ENCODE assay signal across 20 cellular contexts in genomic region chr11:9761441-9761945, GRCh38.
"Had no signal": no experiment of that assay in that cellular context is flagged by ENCODE, and none has a peak within 500 bp of the region (broad histone marks: within the 10 kb centered on the region; RNA-seq: fewer than 3 reads in every experiment).

No MANE protein-coding gene starts in this region.

- ATAC-seq: activated CD8-positive, alpha-beta T cell treated with anti-CD3 and anti-CD28 coated beads, Interleukin-2, amount 10 ng/mL, durations not matched to agents 7 days and 5 days; natural killer cell; right cardiac atrium; SK-N-SH treated with all-trans-retinoic acid at 6 μM for 48 hours; stimulated activated naive CD8-positive, alpha-beta T cell treated with anti-CD3 and anti-CD28 coated beads, Interleukin-15, Interleukin-2, amounts not matched to agents 100 U/mL and 50 U/mL, for 24 hours; upper lobe of right lung; WTC11 had no signal

- H3K36me3 Mint-ChIP-seq: natural killer cell, WTC11 had no signal

- H3K4me3 Mint-ChIP-seq: activated CD8-positive, alpha-beta T cell treated with anti-CD3 and anti-CD28 coated beads, Interleukin-2, amount 10 ng/mL, durations not matched to agents 7 days and 5 days; WTC11 had no signal

- H3K4me3 ChIP-seq: ascending aorta, colonic mucosa, esophagus muscularis mucosa, left ventricle myocardium inferior, upper lobe of right lung had no signal

- H3K27ac ChIP-seq: upper lobe of right lung had no signal

- H3K27ac Mint-ChIP-seq: activated CD8-positive, alpha-beta T cell treated with anti-CD3 and anti-CD28 coated beads, Interleukin-2, amount 10 ng/mL, durations not matched to agents 7 days and 5 days; WTC11 had no signal

- H3K9me3 Mint-ChIP-seq: natural killer cell had no signal

- H3K27me3 Mint-ChIP-seq: progenitor cell of endocrine pancreas had no signal

- H3K27me3 ChIP-seq: ascending aorta, colonic mucosa, esophagus muscularis mucosa, upper lobe of right lung had no signal

- DNase-seq: activated CD4-positive, alpha-beta T cell treated with anti-CD3 and anti-CD28 coated beads for 48 hours; activated CD8-positive, alpha-beta memory T cell treated with anti-CD3 and anti-CD28 coated beads, Interleukin-2, amount 50 U/mL, for 4 hours; activated CD8-positive, alpha-beta T cell treated with anti-CD3 and anti-CD28 coated beads, Interleukin-2, amount 10 ng/mL, durations not matched to agents 7 days and 5 days; activated T-cell treated with anti-CD3 and anti-CD28 coated beads, Interleukin-2, amount 50 U/mL, for 48 hours; colonic mucosa; hypothalamus; left ventricle myocardium inferior; natural killer cell; right cardiac atrium; small intestine; stimulated activated CD4-positive, alpha-beta T cell treated with anti-CD3 and anti-CD28 coated beads, Interleukin-4, amount 100 ng/mL, for 4 hours; stimulated activated CD8-positive, alpha-beta memory T cell treated with anti-CD3 and anti-CD28 coated beads, Interleukin-4, amount 100 ng/mL, for 48 hours; stimulated activated naive CD8-positive, alpha-beta T cell treated with anti-CD3 and anti-CD28 coated beads, Interleukin-15, Interleukin-2, amounts not matched to agents 100 U/mL and 50 U/mL, for 24 hours; T-helper 1 cell; upper lobe of right lung had no signal
